19 cellular contexts compared by ENCODE assay signal in genomic region chr15:70687432-70687831, GRCh38.
"Had no signal": no experiment of that assay in that cellular context is flagged by ENCODE, and none has a peak within 500 bp of the region (broad histone marks: within the 10 kb centered on the region; RNA-seq: fewer than 3 reads in every experiment).

No MANE protein-coding gene starts in this region.

- H3K4me3 Mint-ChIP-seq: naive thymus-derived CD4-positive, alpha-beta T cell; stimulated activated naive B cell treated with anti-CD40 and anti-IgM and Interleukin-4, amounts not matched to agents 10 μg/mL and 1 μg/mL and 100 μg/mL, for 72 hours; stimulated activated naive CD8-positive, alpha-beta T cell treated with anti-CD3 and anti-CD28 coated beads, Interleukin-15, amount 100 ng/mL, for 72 hours had no signal

- H3K9me3 ChIP-seq: heart left ventricle, left ventricle myocardium inferior, neutrophil, thoracic aorta, transverse colon had no signal

- H3K27me3 Mint-ChIP-seq: stimulated activated naive CD8-positive, alpha-beta T cell treated with anti-CD3 and anti-CD28 coated beads, Interleukin-15, amount 100 ng/mL, for 72 hours had no signal

- ATAC-seq: foreskin keratinocyte; heart left ventricle; naive thymus-derived CD4-positive, alpha-beta T cell; sciatic nerve; stimulated activated naive B cell treated with anti-CD40 and anti-IgM and Interleukin-4, amounts not matched to agents 10 μg/mL and 1 μg/mL and 100 μg/mL, for 72 hours; stimulated activated naive CD8-positive, alpha-beta T cell treated with anti-CD3 and anti-CD28 coated beads, Interleukin-15, amount 100 ng/mL, for 72 hours had no signal

- H3K4me1 Mint-ChIP-seq: naive thymus-derived CD4-positive, alpha-beta T cell; stimulated activated naive B cell treated with anti-CD40 and anti-IgM and Interleukin-4, amounts not matched to agents 10 μg/mL and 1 μg/mL and 100 μg/mL, for 72 hours; stimulated activated naive CD8-positive, alpha-beta T cell treated with anti-CD3 and anti-CD28 coated beads, Interleukin-15, amount 100 ng/mL, for 72 hours had no signal

- H3K4me1 ChIP-seq: foreskin keratinocyte, transverse colon had no signal

- H3K4me3 ChIP-seq: heart left ventricle, left ventricle myocardium inferior, lung, skin epidermis, thoracic aorta, transverse colon had no signal

- H3K9me3 Mint-ChIP-seq: naive thymus-derived CD4-positive, alpha-beta T cell; stimulated activated naive B cell treated with anti-CD40 and anti-IgM and Interleukin-4, amounts not matched to agents 10 μg/mL and 1 μg/mL and 100 μg/mL, for 72 hours; stimulated activated naive CD8-positive, alpha-beta T cell treated with anti-CD3 and anti-CD28 coated beads, Interleukin-15, amount 100 ng/mL, for 72 hours had no signal

- H3K36me3 Mint-ChIP-seq: naive thymus-derived CD4-positive, alpha-beta T cell; stimulated activated naive B cell treated with anti-CD40 and anti-IgM and Interleukin-4, amounts not matched to agents 10 μg/mL and 1 μg/mL and 100 μg/mL, for 72 hours had no signal

- H3K27me3 ChIP-seq: foreskin keratinocyte, heart left ventricle, neutrophil, transverse colon had no signal

- DNase-seq: cerebellar nuclear complex; dermis blood vessel endothelial cell; erythroblast; foreskin keratinocyte; heart left ventricle; hypothalamus; left ventricle myocardium inferior; mesenchymal stem cell; naive thymus-derived CD4-positive, alpha-beta T cell; stimulated activated CD4-positive, alpha-beta T cell treated with anti-CD3 and anti-CD28 coated beads, Interleukin-2, amount 100 ng/mL, for 24 hours; stimulated activated CD4-positive, alpha-beta T cell treated with anti-CD3 and anti-CD28 coated beads, Interleukin-4, amount 100 ng/mL, for 4 hours; stimulated activated naive B cell treated with anti-CD40 and anti-IgM and Interleukin-4, amounts not matched to agents 10 μg/mL and 1 μg/mL and 100 μg/mL, for 72 hours; stimulated activated naive CD8-positive, alpha-beta T cell treated with anti-CD3 and anti-CD28 coated beads, Interleukin-15, amount 100 ng/mL, for 72 hours; transverse colon had no signal

- H3K36me3 ChIP-seq: neutrophil had no signal

- H3K27ac ChIP-seq: foreskin keratinocyte, heart left ventricle, left ventricle myocardium inferior, neutrophil, skin epidermis, thoracic aorta, transverse colon had no signal

- H3K27ac Mint-ChIP-seq: naive thymus-derived CD4-positive, alpha-beta T cell; stimulated activated naive B cell treated with anti-CD40 and anti-IgM and Interleukin-4, amounts not matched to agents 10 μg/mL and 1 μg/mL and 100 μg/mL, for 72 hours; stimulated activated naive CD8-positive, alpha-beta T cell treated with anti-CD3 and anti-CD28 coated beads, Interleukin-15, amount 100 ng/mL, for 72 hours had no signal
